9 cellular contexts compared by ENCODE assay signal in genomic region chr6:27591660-27592059, GRCh38.
DNase-seq lines count a peak whose midpoint lies in the region; ATAC-seq, FAIRE-seq and TF ChIP-seq lines count a peak whose summit lies in the region.
"Had no signal": no experiment of that assay in that cellular context is flagged by ENCODE, and none has a peak within 500 bp of the region (broad histone marks: within the 10 kb centered on the region; RNA-seq: fewer than 3 reads in every experiment).

No MANE protein-coding gene starts in this region.

- peak; percentile 80 for FAIRE-seq in GM19239 (lab: Jason Lieb, UNC)

- peaks cover 20% of the 10 kb centered on the region for H3K27me3 Mint-ChIP-seq in activated T-helper 2 cell treated with anti-CD3 and anti-CD28 coated beads, Interferon-gamma antibody, Interleukin-2, Interleukin-4, amounts not matched to agents 10 μg/mL and 5 μg/mL and 100 μg/mL, durations not matched to agents 14 hours and 24 hours and 36 hours (ENCODE audit: low read depth)
- peaks cover 19% of the 10 kb centered on the region for H3K27me3 Mint-ChIP-seq in activated CD4-positive, alpha-beta T cell treated with anti-CD3 and anti-CD28 coated beads, Interleukin-2, amount 10 ng/mL, durations not matched to agents 24 days and 14 days

- DNase-seq in A172 (ENCODE audit: low spot score) (peak; percentile 80), GM19239 (ENCODE audit: insufficient read length, low spot score) (no peak), NCI-H748 (lab: John Stamatoyannopoulos, UW; ENCODE audit: unreplicated experiment) (peak; percentile 81), erythroblast (lab: John Stamatoyannopoulos, UW) (peak; percentile 69 to 75), gastrocnemius medialis (no peak), globus pallidus (ENCODE audit: low spot score) (no peak)
- DNase-seq in activated T-helper 2 cell treated with anti-CD3 and anti-CD28 coated beads, Interferon-gamma antibody, Interleukin-2, Interleukin-4, amounts not matched to agents 10 μg/mL and 5 μg/mL and 100 μg/mL, durations not matched to agents 14 hours and 24 hours and 36 hours (ENCODE audit: low spot score) = no peak
- DNase-seq in activated CD4-positive, alpha-beta T cell treated with anti-CD3 and anti-CD28 coated beads, Interleukin-2, amount 10 ng/mL, durations not matched to agents 24 days and 14 days = no peak

- TF ChIP-seq POLR2A in erythroblast (IDR thresholded peaks at IDR 0.05; ENCODE audit: low read length) = no peak
- TF ChIP-seq POLR2A in gastrocnemius medialis (IDR thresholded peaks at IDR 0.05) = no peak

- intact Hi-C loops in activated T-helper 2 cell treated with anti-CD3 and anti-CD28 coated beads, Interferon-gamma antibody, Interleukin-2, Interleukin-4, amounts not matched to agents 10 μg/mL and 5 μg/mL and 100 μg/mL, durations not matched to agents 14 hours and 24 hours and 36 hours (cut with micrococcal nuclease) = loop anchor here (2.0 to 10.0 kb wide), 4 partner anchors 44 to 404 kb away; no protein-coding TSS in a partner anchor
- intact Hi-C loops in gastrocnemius medialis (cut with DNase I; ENCODE audit: low total_unique reads) = no loop called here
- intact Hi-C loops in activated CD4-positive, alpha-beta T cell treated with anti-CD3 and anti-CD28 coated beads, Interleukin-2, amount 10 ng/mL, durations not matched to agents 24 days and 14 days (cut with micrococcal nuclease) = loop anchor here (1.0 to 10.0 kb wide), 6 partner anchors 8 to 163 kb away; no protein-coding TSS in a partner anchor

- peaks cover 0 to 3% of the 10 kb centered on the region in 2 donors for H3K4me1 ChIP-seq in gastrocnemius medialis

- no peak for ATAC-seq in gastrocnemius medialis

- no peaks in the 10 kb centered on the region for H3K9me3 Mint-ChIP-seq in activated T-helper 2 cell treated with anti-CD3 and anti-CD28 coated beads, Interferon-gamma antibody, Interleukin-2, Interleukin-4, amounts not matched to agents 10 μg/mL and 5 μg/mL and 100 μg/mL, durations not matched to agents 14 hours and 24 hours and 36 hours
- H3K9me3 Mint-ChIP-seq in activated CD4-positive, alpha-beta T cell treated with anti-CD3 and anti-CD28 coated beads, Interleukin-2, amount 10 ng/mL, durations not matched to agents 24 days and 14 days = no peaks in the 10 kb centered on the region
- H3K9me3 Mint-ChIP-seq: central memory CD8-positive, alpha-beta T cell had no signal

- no peaks in the 10 kb centered on the region for H3K9me3 ChIP-seq in gastrocnemius medialis

- in situ Hi-C loops in gastrocnemius medialis (cut with MboI; ENCODE audit: low sequenced_read_pairs in 4 of 4) = no loop called here

- H3K4me3 ChIP-seq in gastrocnemius medialis = peak overlapping the region in 1 of 4 donors; percentile 13

- no peak overlapping the region for H3K4me3 Mint-ChIP-seq in activated T-helper 2 cell treated with anti-CD3 and anti-CD28 coated beads, Interferon-gamma antibody, Interleukin-2, Interleukin-4, amounts not matched to agents 10 μg/mL and 5 μg/mL and 100 μg/mL, durations not matched to agents 14 hours and 24 hours and 36 hours (ENCODE audit: low read depth)
- no peak overlapping the region for H3K4me3 Mint-ChIP-seq in activated CD4-positive, alpha-beta T cell treated with anti-CD3 and anti-CD28 coated beads, Interleukin-2, amount 10 ng/mL, durations not matched to agents 24 days and 14 days
- H3K4me3 Mint-ChIP-seq: central memory CD8-positive, alpha-beta T cell had no signal

- H3K27ac Mint-ChIP-seq in activated T-helper 2 cell treated with anti-CD3 and anti-CD28 coated beads, Interferon-gamma antibody, Interleukin-2, Interleukin-4, amounts not matched to agents 10 μg/mL and 5 μg/mL and 100 μg/mL, durations not matched to agents 14 hours and 24 hours and 36 hours = no peak overlapping the region
- no peak overlapping the region for H3K27ac Mint-ChIP-seq in activated CD4-positive, alpha-beta T cell treated with anti-CD3 and anti-CD28 coated beads, Interleukin-2, amount 10 ng/mL, durations not matched to agents 24 days and 14 days

- TF ChIP-seq CTCF in gastrocnemius medialis (IDR thresholded peaks at IDR 0.05 in 4 of 5, conservative IDR thresholded peaks at IDR 0.05 in 1 of 5) = no peak

- peaks cover 40 to 63% (median 45%) of the 10 kb centered on the region in 3 donors for H3K27me3 ChIP-seq in gastrocnemius medialis

- H3K36me3 Mint-ChIP-seq in activated T-helper 2 cell treated with anti-CD3 and anti-CD28 coated beads, Interferon-gamma antibody, Interleukin-2, Interleukin-4, amounts not matched to agents 10 μg/mL and 5 μg/mL and 100 μg/mL, durations not matched to agents 14 hours and 24 hours and 36 hours (ENCODE audit: low read depth) = no peaks in the 10 kb centered on the region
- H3K36me3 Mint-ChIP-seq in activated CD4-positive, alpha-beta T cell treated with anti-CD3 and anti-CD28 coated beads, Interleukin-2, amount 10 ng/mL, durations not matched to agents 24 days and 14 days (ENCODE audit: low read depth) = no peaks in the 10 kb centered on the region

- peaks cover 1% of the 10 kb centered on the region for H3K4me1 Mint-ChIP-seq in activated T-helper 2 cell treated with anti-CD3 and anti-CD28 coated beads, Interferon-gamma antibody, Interleukin-2, Interleukin-4, amounts not matched to agents 10 μg/mL and 5 μg/mL and 100 μg/mL, durations not matched to agents 14 hours and 24 hours and 36 hours (ENCODE audit: low read depth)
- H3K4me1 Mint-ChIP-seq in activated CD4-positive, alpha-beta T cell treated with anti-CD3 and anti-CD28 coated beads, Interleukin-2, amount 10 ng/mL, durations not matched to agents 24 days and 14 days = peaks cover 2% of the 10 kb centered on the region
- H3K4me1 Mint-ChIP-seq: central memory CD8-positive, alpha-beta T cell had no signal

- no peak overlapping the region for H3K27ac ChIP-seq in gastrocnemius medialis

- no peaks in the 10 kb centered on the region for H3K36me3 ChIP-seq in gastrocnemius medialis

Comparison
In these comparisons a context has a peak if more than half of its experiments do, and no peak if none do; other contexts are left out.
1. DNase-seq: peak in A172 (single experiment), NCI-H748 (single experiment) and erythroblast (2 of 2); none in GM19239 (single experiment), activated T-helper 2 cell treated with anti-CD3 and anti-CD28 coated beads, Interferon-gamma antibody, Interleukin-2, Interleukin-4, amounts not matched to agents 10 μg/mL and 5 μg/mL and 100 μg/mL, durations not matched to agents 14 hours and 24 hours and 36 hours (single experiment), gastrocnemius medialis (0 of 2), activated CD4-positive, alpha-beta T cell treated with anti-CD3 and anti-CD28 coated beads, Interleukin-2, amount 10 ng/mL, durations not matched to agents 24 days and 14 days (single experiment) and globus pallidus (single experiment).